1 cellular context compared by ENCODE assay signal in the genomic region with DNA sequence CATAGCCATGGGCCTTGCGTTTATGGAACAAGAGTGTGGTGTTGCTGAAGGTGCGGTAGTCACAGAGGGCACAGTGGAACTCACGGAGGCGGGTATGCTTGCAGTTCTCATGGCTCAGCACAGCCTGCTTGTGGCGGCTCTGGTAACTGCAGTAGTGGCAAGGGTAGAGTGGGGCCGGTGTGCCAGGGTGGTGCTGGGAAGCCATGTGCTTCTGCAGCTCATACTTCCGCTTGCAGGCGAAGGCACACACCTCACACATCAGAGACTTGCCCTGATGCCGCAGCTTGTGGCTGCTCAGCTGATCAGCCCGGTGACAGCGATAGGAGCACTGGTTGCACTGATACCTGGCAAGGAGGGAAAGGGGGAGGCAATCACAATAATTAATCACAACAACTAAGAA.
TF ChIP-seq lines count a peak whose summit lies in the region.

No MANE protein-coding gene starts in this region.

TF ChIP-seq in A549, 52 proteins besides CTCF, POLR2A, EP300 and RAD21:
- TF ChIP-seq RNF2 (IDR thresholded peaks at IDR 0.05; ENCODE audit: borderline replicate concordance, low read depth) (no peak), HOXB13 (CRISPR knock-in tag; IDR thresholded peaks at IDR 0.05; ENCODE audit: low read depth) (no peak), HDAC2 (IDR thresholded peaks at IDR 0.05) (no peak), POLR2AphosphoS2 (conservative IDR thresholded peaks at IDR 0.05; ENCODE audit: low read length) (no peak), ZC3H11A (IDR thresholded peaks at IDR 0.05) (no peak), FOSL2 (IDR thresholded peaks at IDR 0.05) (no peak), FOSL2 (CRISPR knock-in tag; IDR thresholded peaks at IDR 0.05) (no peak), CHD2 (IDR thresholded peaks at IDR 0.05; ENCODE audit: low read length, partially characterized antibody) (no peak), BCL3 (IDR thresholded peaks at IDR 0.05) (no peak), RCOR1 (IDR thresholded peaks at IDR 0.05; ENCODE audit: low read depth, low read length) (no peak), CHD4 (IDR thresholded peaks at IDR 0.05; ENCODE audit: borderline replicate concordance) (no peak)
